ENCODE assay signal across 18 cellular contexts in the genomic region with DNA sequence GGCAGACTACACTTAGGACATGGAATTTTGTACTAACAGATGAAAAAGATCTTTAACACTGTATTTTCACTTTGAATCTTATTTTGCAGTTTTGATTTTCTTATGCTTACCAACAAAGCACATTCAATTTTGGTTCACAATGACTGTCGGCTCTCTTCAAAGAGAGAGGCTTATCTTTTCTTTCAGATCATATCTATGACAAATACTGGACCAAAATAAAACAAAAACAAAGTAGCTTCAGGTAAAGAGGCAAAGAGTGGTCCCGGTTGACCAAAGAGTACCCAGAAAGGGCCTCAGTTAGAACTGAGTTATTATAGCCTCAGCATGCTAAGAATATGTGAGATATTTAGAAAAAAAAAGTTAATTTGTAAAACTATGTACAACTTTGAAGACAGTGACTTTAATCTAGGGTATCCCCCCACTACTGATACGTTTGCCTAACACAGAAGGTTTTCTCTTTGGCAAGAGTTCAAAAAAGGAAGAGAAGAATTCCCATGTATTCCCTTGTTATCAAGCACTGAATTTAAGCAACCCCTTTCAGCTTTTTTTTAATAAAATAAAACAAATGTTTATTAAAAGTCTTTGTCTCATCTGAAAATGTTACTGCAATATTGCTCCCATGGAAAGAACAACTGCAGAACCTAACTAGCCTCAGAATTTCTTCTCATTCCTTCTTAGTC. TPM values are rescaled to one million over a fixed set of nuclear protein-coding genes. Genes with fewer than 3 reads are reported as not detected.
DNase-seq lines count a peak whose midpoint lies in the region; ATAC-seq, FAIRE-seq and TF ChIP-seq lines count a peak whose summit lies in the region.
"Had no signal": no experiment of that assay in that cellular context is flagged by ENCODE, and none has a peak within 500 bp of the region (broad histone marks: within the 10 kb centered on the region; RNA-seq: fewer than 3 reads in every experiment).

No MANE protein-coding gene starts in this region.

- H3K27me3 ChIP-seq in HUES48 (ENCODE audit: control insufficient read depth, insufficient read depth, low read length), result no peaks in the 10 kb centered on the region
- H3K27me3 ChIP-seq in adipocyte (replicated peaks; ENCODE audit: control insufficient read depth, insufficient read depth, low read length), result no peaks in the 10 kb centered on the region
- H3K27me3 ChIP-seq in colonic mucosa, result no peaks in the 10 kb centered on the region
- H3K27me3 ChIP-seq: BLaER1 had no signal

- intact Hi-C loops in colonic mucosa (cut with DNase I), result no loop called here

- peaks cover 41% of the 10 kb centered on the region for H3K4me1 Mint-ChIP-seq in nephron
- H3K4me1 Mint-ChIP-seq: CD8-positive, alpha-beta memory T cell had no signal

- H3K4me3 ChIP-seq in A549 (no peak overlapping the region), HUES48 (ENCODE audit: low read depth, low read length) (no peak overlapping the region), adipocyte (ENCODE audit: low read length) (peak overlapping the region; percentile 3), colonic mucosa (no peak overlapping the region)
- H3K4me3 ChIP-seq: BLaER1 had no signal

- no peak for TF ChIP-seq CTCF in A549 (IDR thresholded peaks at IDR 0.05)
- no peak for TF ChIP-seq CTCF in nephron (IDR thresholded peaks at IDR 0.05; ENCODE audit: unreplicated experiment in 3 of 3)
- TF ChIP-seq CTCF in colonic mucosa (IDR thresholded peaks at IDR 0.05), result no peak

- peak overlapping the region; percentile 77 to 82 (median 81) for H3K27ac Mint-ChIP-seq in nephron
- H3K27ac Mint-ChIP-seq: CD8-positive, alpha-beta memory T cell had no signal

- no peaks in the 10 kb centered on the region for H3K36me3 ChIP-seq in HUES48 (ENCODE audit: control insufficient read depth, insufficient read depth, low read length)
- H3K36me3 ChIP-seq in adipocyte (ENCODE audit: control insufficient read depth, insufficient read depth, low read length, severe bottlenecking), result no peaks in the 10 kb centered on the region
- H3K36me3 ChIP-seq in colonic mucosa, result no peaks in the 10 kb centered on the region
- H3K36me3 ChIP-seq: BLaER1 had no signal

- H3K27ac ChIP-seq in A549 (peak overlapping the region in 1 of 2 experiments; percentile 29; a peak in 2 of 6 replicates), HUES48 (ENCODE audit: low read depth, low read length) (peak overlapping the region; percentile 64), colonic mucosa (no peak overlapping the region)
- H3K27ac ChIP-seq: BLaER1 had no signal

- TF ChIP-seq RAD21 in A549 (conservative IDR thresholded peaks at IDR 0.05 in 1 of 2, IDR thresholded peaks at IDR 0.05 in 1 of 2), result no peak

- POLR2A ChIA-PET in A549 (lab: Yijun Ruan, JAX), result no interaction called here

- CTCF ChIA-PET in A549 (lab: Yijun Ruan, JAX), result interaction anchor here (1.0 to 8.5 kb wide), 5 partner anchors 9 to 169 kb away, joined by 3 to 59 read pairs (median 6); a partner anchor contains a TSS

- H3K4me1 ChIP-seq in A549 (peaks cover 18% of the 10 kb centered on the region), HUES48 (ENCODE audit: control insufficient read depth, insufficient read depth, low read length) (peaks cover 11% of the 10 kb centered on the region), adipocyte (ENCODE audit: control insufficient read depth, insufficient read depth, low read length) (peaks cover 33% of the 10 kb centered on the region), colonic mucosa (no peaks in the 10 kb centered on the region)
- H3K4me1 ChIP-seq: BLaER1 had no signal

- DNase-seq in A549 (ENCODE audit: low read depth in 1 of 2, low spot score in 1 of 2) (no peak), adipocyte (ENCODE audit: low read depth) (no peak), hypothalamus (lab: John Stamatoyannopoulos, UW) (no peak), colonic mucosa (no peak), DMS53 treated with DMSO at 0.1 percent for 48 hours (lab: John Stamatoyannopoulos, UW; ENCODE audit: unreplicated experiment) (no peak)
- DNase-seq in stimulated activated CD4-positive, alpha-beta T cell treated with anti-CD3 and anti-CD28 coated beads, Interleukin-4, amount 100 ng/mL, for 4 hours, result no peak
- DNase-seq: CD8-positive, alpha-beta memory T cell; DND-41; KBM-7; NCI-H1436; NCI-H2029; NCI-H2171; NCI-H446; NCI-H748 treated with DMSO at 0.1 percent for 48 hours had no signal

- TF ChIP-seq POLR2A in A549 (IDR thresholded peaks at IDR 0.05; ENCODE audit: low read length), result no peak

- H3K4me3 Mint-ChIP-seq in nephron, result no peak overlapping the region
- H3K4me3 Mint-ChIP-seq: CD8-positive, alpha-beta memory T cell had no signal

- WGBS in A549 (ENCODE audit: missing lambda C conversion rate), result 63% methylated on average over 3 of the region's 3 CpGs

- 0 out of 2 replicates have a peak overlapping the region, but pooled peaks have one; percentile 23 for H3K9ac ChIP-seq in HUES48 (ENCODE audit: low read depth, low read length)
- H3K9ac ChIP-seq in adipocyte (ENCODE audit: low read length), result no peak overlapping the region
- no peak overlapping the region for H3K9ac ChIP-seq in colonic mucosa (ENCODE audit: low read depth in 2 of 2, low read length in 2 of 2)
- H3K9ac ChIP-seq: BLaER1 had no signal

- no peaks in the 10 kb centered on the region for H3K9me3 Mint-ChIP-seq in nephron
- H3K9me3 Mint-ChIP-seq: CD8-positive, alpha-beta memory T cell had no signal

- no peaks in the 10 kb centered on the region for H3K9me3 ChIP-seq in A549
- H3K9me3 ChIP-seq in HUES48 (ENCODE audit: control insufficient read depth, insufficient read depth, low read length), result no peaks in the 10 kb centered on the region
- H3K9me3 ChIP-seq in adipocyte (ENCODE audit: control insufficient read depth, low read length), result no peaks in the 10 kb centered on the region
- no peaks in the 10 kb centered on the region for H3K9me3 ChIP-seq in colonic mucosa
- H3K9me3 ChIP-seq: BLaER1 had no signal

- peaks cover 8% of the 10 kb centered on the region for H3K36me3 Mint-ChIP-seq in nephron (ENCODE audit: low read depth)
- H3K36me3 Mint-ChIP-seq: CD8-positive, alpha-beta memory T cell had no signal

- no peak; a peak in 1 of 6 replicates for ATAC-seq in A549

- no peak for TF ChIP-seq EP300 in A549 (IDR thresholded peaks at IDR 0.05)

- no peaks in the 10 kb centered on the region for H3K27me3 Mint-ChIP-seq in nephron (ENCODE audit: low read depth)

- FAIRE-seq in A549 (lab: Jason Lieb, UNC), result no peak
- FAIRE-seq: G401.6 had no signal

- H3K4me2 ChIP-seq in A549, result peak overlapping the region; percentile 62
- H3K4me2 ChIP-seq: BLaER1 had no signal

TF ChIP-seq in A549, 52 proteins besides CTCF, POLR2A, EP300 and RAD21 (continues in another document):
- TF ChIP-seq, protein P1, sequence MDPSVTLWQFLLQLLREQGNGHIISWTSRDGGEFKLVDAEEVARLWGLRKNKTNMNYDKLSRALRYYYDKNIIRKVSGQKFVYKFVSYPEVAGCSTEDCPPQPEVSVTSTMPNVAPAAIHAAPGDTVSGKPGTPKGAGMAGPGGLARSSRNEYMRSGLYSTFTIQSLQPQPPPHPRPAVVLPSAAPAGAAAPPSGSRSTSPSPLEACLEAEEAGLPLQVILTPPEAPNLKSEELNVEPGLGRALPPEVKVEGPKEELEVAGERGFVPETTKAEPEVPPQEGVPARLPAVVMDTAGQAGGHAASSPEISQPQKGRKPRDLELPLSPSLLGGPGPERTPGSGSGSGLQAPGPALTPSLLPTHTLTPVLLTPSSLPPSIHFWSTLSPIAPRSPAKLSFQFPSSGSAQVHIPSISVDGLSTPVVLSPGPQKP (IDR thresholded peaks at IDR 0.05; ENCODE audit: low read depth, low read length), result no peak
- TF ChIP-seq, protein P2, sequence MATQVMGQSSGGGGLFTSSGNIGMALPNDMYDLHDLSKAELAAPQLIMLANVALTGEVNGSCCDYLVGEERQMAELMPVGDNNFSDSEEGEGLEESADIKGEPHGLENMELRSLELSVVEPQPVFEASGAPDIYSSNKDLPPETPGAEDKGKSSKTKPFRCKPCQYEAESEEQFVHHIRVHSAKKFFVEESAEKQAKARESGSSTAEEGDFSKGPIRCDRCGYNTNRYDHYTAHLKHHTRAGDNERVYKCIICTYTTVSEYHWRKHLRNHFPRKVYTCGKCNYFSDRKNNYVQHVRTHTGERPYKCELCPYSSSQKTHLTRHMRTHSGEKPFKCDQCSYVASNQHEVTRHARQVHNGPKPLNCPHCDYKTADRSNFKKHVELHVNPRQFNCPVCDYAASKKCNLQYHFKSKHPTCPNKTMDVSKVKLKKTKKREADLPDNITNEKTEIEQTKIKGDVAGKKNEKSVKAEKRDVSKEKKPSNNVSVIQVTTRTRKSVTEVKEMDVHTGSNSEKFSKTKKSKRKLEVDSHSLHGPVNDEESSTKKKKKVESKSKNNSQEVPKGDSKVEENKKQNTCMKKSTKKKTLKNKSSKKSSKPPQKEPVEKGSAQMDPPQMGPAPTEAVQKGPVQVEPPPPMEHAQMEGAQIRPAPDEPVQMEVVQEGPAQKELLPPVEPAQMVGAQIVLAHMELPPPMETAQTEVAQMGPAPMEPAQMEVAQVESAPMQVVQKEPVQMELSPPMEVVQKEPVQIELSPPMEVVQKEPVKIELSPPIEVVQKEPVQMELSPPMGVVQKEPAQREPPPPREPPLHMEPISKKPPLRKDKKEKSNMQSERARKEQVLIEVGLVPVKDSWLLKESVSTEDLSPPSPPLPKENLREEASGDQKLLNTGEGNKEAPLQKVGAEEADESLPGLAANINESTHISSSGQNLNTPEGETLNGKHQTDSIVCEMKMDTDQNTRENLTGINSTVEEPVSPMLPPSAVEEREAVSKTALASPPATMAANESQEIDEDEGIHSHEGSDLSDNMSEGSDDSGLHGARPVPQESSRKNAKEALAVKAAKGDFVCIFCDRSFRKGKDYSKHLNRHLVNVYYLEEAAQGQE (IDR thresholded peaks at IDR 0.05), result no peak
- no peak for TF ChIP-seq KDM1A (IDR thresholded peaks at IDR 0.05; ENCODE audit: low read depth)
- no peak for TF ChIP-seq NR3C1 (IDR thresholded peaks at IDR 0.05)
- no peak for TF ChIP-seq POLR2AphosphoS2 (conservative IDR thresholded peaks at IDR 0.05; ENCODE audit: low read length)
- no peak for TF ChIP-seq ESRRA (IDR thresholded peaks at IDR 0.05; ENCODE audit: borderline replicate concordance, low read length)

RNA-seq across cellular contexts. Expression of a gene that starts 50.5 kb away (rescaled TPM):
- polyA plus RNA-seq in A549 (2011; rRNA removed) (3.3 and 4.1 TPM in 2 replicates), A549 (2017; fragmentation: RNase III; extraction: RNeasy Plus Mini Kit Qiagen cat#74134 plus additional on column Dnase treatment) (1.7 to 1.8 TPM (median 1.7 TPM) in 3 replicates)
- 1.1 and 1.3 TPM in 2 replicates for polyA plus RNA-seq in A549 (2012; cell fraction: cytosol; rRNA removed)
- 4.7 and 6.2 TPM in 2 replicates for polyA plus RNA-seq in A549 (2012; cell fraction: nucleus; rRNA removed)
- 9.3 and 15.1 TPM in 2 replicates for polyA minus RNA-seq in A549 (2011; rRNA and poly(A)+ RNA removed)
- 1 to 10 TPM; 4.8 to 4.9 TPM for total RNA-seq in colonic mucosa
- polyA plus RNA-seq: CD8-positive, alpha-beta memory T cell had no signal

RNA-seq across cellular contexts. Expression of a gene that starts 56.4 kb away (rescaled TPM):
- polyA plus RNA-seq in A549 (2011; rRNA removed), result 8.2 and 11.8 TPM in 2 replicates
- 6.8 and 12.1 TPM in 2 replicates for polyA plus RNA-seq in A549 (2012; cell fraction: cytosol; rRNA removed)
- polyA plus RNA-seq in A549 (2012; cell fraction: nucleus; rRNA removed), result 14.9 and 16.6 TPM in 2 replicates
- 11.3 to 16.2 TPM (median 14.5 TPM) in 3 replicates for polyA plus RNA-seq in A549 (2017; fragmentation: RNase III; extraction: RNeasy Plus Mini Kit Qiagen cat#74134 plus additional on column Dnase treatment)
- polyA minus RNA-seq in A549 (2011; rRNA and poly(A)+ RNA removed), result 10.8 and 11.7 TPM in 2 replicates
- 10 to 100 TPM in 1 of 2 donors, 1 to 10 TPM in 1; 2.9 to 12.1 TPM for total RNA-seq in colonic mucosa
- total RNA-seq: CD8-positive, alpha-beta memory T cell had no signal
- polyA plus RNA-seq: CD8-positive, alpha-beta memory T cell had no signal
